Comparison of ENCODE assay signal across 8 cellular contexts in genomic region chr1:89994231-89994804, GRCh38. TPM values are rescaled to one million over a fixed set of nuclear protein-coding genes. Genes with fewer than 3 reads are reported as not detected.
DNase-seq lines count a peak whose midpoint lies in the region; ATAC-seq, FAIRE-seq and TF ChIP-seq lines count a peak whose summit lies in the region.

No MANE protein-coding gene starts in this region.

- peak overlapping the region; percentile 92 to 98 (median 96) for H3K27ac Mint-ChIP-seq in CD14-positive monocyte
- H3K27ac Mint-ChIP-seq in neural progenitor cell = peak overlapping the region; percentile 59

- peak overlapping the region; percentile 70 for H3K4me3 ChIP-seq in PC-9
- peak overlapping the region; percentile 4 to 89 (median 71) for H3K4me3 ChIP-seq in endothelial cell of umbilical vein (replicated peaks in 1 of 3; ENCODE audit: insufficient read depth in 1 of 3, low read depth in 1 of 3, low read length in 3 of 3)
- H3K4me3 ChIP-seq in neural progenitor cell = peak overlapping the region; percentile 96

- H3K9ac ChIP-seq in endothelial cell of umbilical vein (replicated peaks; ENCODE audit: extremely low read depth, insufficient read depth, low read length) (peak overlapping the region; percentile 100), neural progenitor cell (no peak overlapping the region)

- peaks cover 42% of the 10 kb centered on the region for H3F3A ChIP-seq in PC-9 (ENCODE audit: insufficient read depth, low read depth)
- peaks cover 19% of the 10 kb centered on the region for H3F3A ChIP-seq in neural progenitor cell (ENCODE audit: low read depth)

- dilution Hi-C loops in endothelial cell of umbilical vein (cut with MboI; ENCODE audit: extremely low pct_ligation_motif_present, low sequenced_read_pairs) = no loop called here

- H3K4me1 Mint-ChIP-seq in CD14-positive monocyte (peaks cover 28% of the 10 kb centered on the region), neural progenitor cell (peaks cover 47% of the 10 kb centered on the region)

- H3K9me3 ChIP-seq in PC-9 (ENCODE audit: insufficient read depth, low read depth) (no peaks in the 10 kb centered on the region), endothelial cell of umbilical vein (replicated peaks; ENCODE audit: control insufficient read depth, insufficient read depth, low read length) (no peaks in the 10 kb centered on the region), neural progenitor cell (ENCODE audit: low read depth) (no peaks in the 10 kb centered on the region)

- peaks cover 0 to 1% (median 0%) of the 10 kb centered on the region in 7 donors for H3K9me3 Mint-ChIP-seq in CD14-positive monocyte
- no peaks in the 10 kb centered on the region for H3K9me3 Mint-ChIP-seq in neural progenitor cell

- peak overlapping the region; percentile 98 for H3K4me2 ChIP-seq in PC-9
- H3K4me2 ChIP-seq in endothelial cell of umbilical vein (ENCODE audit: insufficient read depth, low read length) = peak overlapping the region; percentile 77
- H3K4me2 ChIP-seq in neural progenitor cell = peak overlapping the region; percentile 93

- FAIRE-seq in endothelial cell of umbilical vein (lab: Jason Lieb, UNC) = no peak

- H3K27me3 ChIP-seq in PC-9 (ENCODE audit: insufficient read depth, low read depth) (no peaks in the 10 kb centered on the region), endothelial cell of umbilical vein (ENCODE audit: control insufficient read depth in 2 of 2, insufficient read depth in 2 of 2, low read length in 2 of 2) (no peaks in the 10 kb centered on the region), neural progenitor cell (no peaks in the 10 kb centered on the region)

- POLR2A ChIA-PET in PC-9 (lab: Charles Lee; ENCODE audit: unreplicated experiment) (interaction anchor here (0.5 to 0.6 kb wide), 2 partner anchors 82 to 171 kb away, joined by 3 to 12 read pairs; no protein-coding TSS in a partner anchor), endothelial cell of umbilical vein (lab: Charles Lee) (interaction anchor here (1.0 kb wide), 1 partner anchor 232 kb away, joined by 3 read pairs; no protein-coding TSS in a partner anchor)

- H3K36me3 Mint-ChIP-seq in CD14-positive monocyte (peaks cover 7 to 12% of the 10 kb centered on the region in 2 donors), neural progenitor cell (peaks cover 11% of the 10 kb centered on the region)

- H3K27me3 Mint-ChIP-seq in CD14-positive monocyte (ENCODE audit: low read depth in 3 of 3) = peaks cover 0 to 4% (median 1%) of the 10 kb centered on the region in 3 donors
- H3K27me3 Mint-ChIP-seq in neural progenitor cell (ENCODE audit: insufficient read depth, low read depth) = peaks cover 5% of the 10 kb centered on the region

- no peak for ATAC-seq in GM18909 (IDR thresholded peaks at IDR 0.05; ENCODE audit: poor library complexity, unreplicated experiment)

- DNase-seq in CD14-positive monocyte (ENCODE audit: low spot score) = no peak
- DNase-seq in PC-9 = no peak
- no peak for DNase-seq in endothelial cell of umbilical vein (ENCODE audit: low read depth, low spot score)
- no peak for DNase-seq in neural progenitor cell (ENCODE audit: low spot score)
- no peak for DNase-seq in COLO668 (lab: John Stamatoyannopoulos, UW; ENCODE audit: unreplicated experiment)
- no peak for DNase-seq in RPMI8226
- DNase-seq in hippocampal formation (lab: John Stamatoyannopoulos, UW) = no peak

- H2AFZ ChIP-seq in PC-9 = peak overlapping the region; percentile 82
- H2AFZ ChIP-seq in endothelial cell of umbilical vein (ENCODE audit: low read depth, low read length) = peak overlapping the region; percentile 70
- peak overlapping the region; percentile 45 for H2AFZ ChIP-seq in neural progenitor cell (replicated peaks)

- peaks cover 2% of the 10 kb centered on the region for H3K9me1 ChIP-seq in endothelial cell of umbilical vein (replicated peaks; ENCODE audit: control insufficient read depth, extremely low read depth, insufficient read depth, low read length)

- no peak for TF ChIP-seq POLR2A in endothelial cell of umbilical vein (IDR thresholded peaks at IDR 0.05; ENCODE audit: low read depth, low read length)

- peaks cover 78% of the 10 kb centered on the region for H3K4me1 ChIP-seq in PC-9 (replicated peaks; ENCODE audit: insufficient read depth)
- peaks cover 19% of the 10 kb centered on the region for H3K4me1 ChIP-seq in endothelial cell of umbilical vein (ENCODE audit: control insufficient read depth, extremely low read depth, insufficient read depth, low read length)
- peaks cover 36% of the 10 kb centered on the region for H3K4me1 ChIP-seq in neural progenitor cell

- no peaks in the 10 kb centered on the region for H3K9me2 ChIP-seq in PC-9 (ENCODE audit: insufficient read depth)

- TF ChIP-seq CTCF in CD14-positive monocyte (IDR thresholded peaks at IDR 0.05) = no peak
- TF ChIP-seq CTCF in PC-9 (conservative IDR thresholded peaks at IDR 0.05) = no peak
- no peak for TF ChIP-seq CTCF in endothelial cell of umbilical vein (IDR thresholded peaks at IDR 0.05; ENCODE audit: extremely low read depth in 1 of 2, insufficient read depth in 1 of 2, low read depth in 1 of 2, low read length in 2 of 2)
- TF ChIP-seq CTCF in neural progenitor cell (IDR thresholded peaks at IDR 0.05) = no peak

- CTCF ChIA-PET in PC-9 (lab: Charles Lee) (no interaction called here), endothelial cell of umbilical vein (lab: Charles Lee) (interaction anchor here (0.5 to 0.9 kb wide), 2 partner anchors 151 to 167 kb away, joined by 3 read pairs; no protein-coding TSS in a partner anchor)

- peaks cover 29% of the 10 kb centered on the region for H3K36me3 ChIP-seq in PC-9 (ENCODE audit: low read depth)
- no peaks in the 10 kb centered on the region for H3K36me3 ChIP-seq in endothelial cell of umbilical vein (ENCODE audit: control insufficient read depth in 2 of 2, extremely low read depth in 1 of 2, insufficient read depth in 2 of 2, low read length in 2 of 2)
- peaks cover 13% of the 10 kb centered on the region for H3K36me3 ChIP-seq in neural progenitor cell

- peak overlapping the region; percentile 95 to 97 for H3K4me3 Mint-ChIP-seq in CD14-positive monocyte
- H3K4me3 Mint-ChIP-seq in neural progenitor cell = peak overlapping the region; percentile 100

- BruUV-seq in PC-9 (replicated peaks; lab: Mats Ljungman, UMichigan) = TSS peak; percentile 68
- BruUV-seq in endothelial cell of umbilical vein (replicated peaks; lab: Mats Ljungman, UMichigan) = TSS peak; percentile 58

- intact Hi-C loops in CD14-positive monocyte (cut with micrococcal nuclease) = loop anchor here (10.0 kb wide), 3 partner anchors 360 to 1010 kb away; partner anchors contain the start of gene LRRC8C (in 2 of the 2)
- intact Hi-C loops in PC-9 (cut with micrococcal nuclease; ENCODE audit: unreplicated experiment) = loop anchor here (10.0 kb wide), 2 partner anchors 360 to 390 kb away; partner anchors contain the start of gene LRRC8C
- intact Hi-C loops in endothelial cell of umbilical vein (cut with micrococcal nuclease) = loop anchor here (2.0 to 5.0 kb wide), 5 partner anchors 152 to 472 kb away; partner anchors contain the start of genes LRRC8B and LRRC8D

- peaks cover 54% of the 10 kb centered on the region for H3K79me2 ChIP-seq in PC-9 (ENCODE audit: low read depth)
- H3K79me2 ChIP-seq in endothelial cell of umbilical vein (ENCODE audit: control insufficient read depth, insufficient read depth, low read length) = peaks cover 43% of the 10 kb centered on the region
- peaks cover 44% of the 10 kb centered on the region for H3K79me2 ChIP-seq in neural progenitor cell (ENCODE audit: low read depth)

- H3K27ac ChIP-seq in PC-9 = peak overlapping the region; percentile 87
- peak overlapping the region; percentile 94 for H3K27ac ChIP-seq in endothelial cell of umbilical vein (ENCODE audit: insufficient read depth, low read depth, low read length)
- no peak overlapping the region for H3K27ac ChIP-seq in neural progenitor cell

- H4K20me1 ChIP-seq in PC-9 (ENCODE audit: insufficient read depth) (peaks cover 35% of the 10 kb centered on the region), endothelial cell of umbilical vein (replicated peaks; ENCODE audit: control insufficient read depth, extremely low read depth, insufficient read depth, low read length) (no peaks in the 10 kb centered on the region), neural progenitor cell (ENCODE audit: low read depth) (peaks cover 40% of the 10 kb centered on the region)

TF ChIP-seq in endothelial cell of umbilical vein, 7 proteins besides CTCF, POLR2A, EP300 and RAD21:
- peak; percentile 50 for TF ChIP-seq JUN (IDR thresholded peaks at IDR 0.05; ENCODE audit: borderline replicate concordance, insufficient read depth, insufficient read length, low read depth)
- TF ChIP-seq MAX (IDR thresholded peaks at IDR 0.05; ENCODE audit: insufficient read depth, insufficient read length) = no peak
- TF ChIP-seq FOS (IDR thresholded peaks at IDR 0.05; ENCODE audit: borderline replicate concordance, insufficient read depth, low read length) = peak; percentile 65
- TF ChIP-seq MYC (IDR thresholded peaks at IDR 0.05; ENCODE audit: low read depth, low read length) = no peak
- TF ChIP-seq EZH2 (IDR thresholded peaks at IDR 0.05; ENCODE audit: borderline replicate concordance, low read depth, low read length, severe bottlenecking) = no peak
- TF ChIP-seq POLR2AphosphoS5 (IDR thresholded peaks at IDR 0.05; ENCODE audit: insufficient read depth, low read depth, low read length) = no peak
- TF ChIP-seq GATA2 (IDR thresholded peaks at IDR 0.05; ENCODE audit: insufficient read depth, insufficient read length, low read depth, low read length) = no peak

RNA-seq across cellular contexts. Expression of gene ZNF326, which starts 0.6 kb away (rescaled TPM):
- polyA plus RNA-seq in CD14-positive monocyte = 1 to 10 TPM; 3.8 to 4.5 TPM
- total RNA-seq in PC-9 (2021) = 23.2 and 26.2 TPM in 2 replicates
- total RNA-seq in endothelial cell of umbilical vein = 29.7 and 29.9 TPM in 2 replicates
- 9.1 and 13.1 TPM in 2 replicates for polyA plus RNA-seq in endothelial cell of umbilical vein
- 9.3 and 9.6 TPM in 2 replicates for polyA plus RNA-seq in endothelial cell of umbilical vein (2011; cell fraction: cytosol; rRNA removed)
- 28.8 and 41.1 TPM in 2 replicates for polyA plus RNA-seq in endothelial cell of umbilical vein (2011; cell fraction: nucleus; rRNA removed)
- polyA plus RNA-seq in endothelial cell of umbilical vein (2012) = 11.3 and 23.8 TPM in 2 replicates
- polyA minus RNA-seq in endothelial cell of umbilical vein = 22.6 and 25.0 TPM in 2 replicates
- polyA minus RNA-seq in endothelial cell of umbilical vein (2011; cell fraction: cytosol; rRNA and poly(A)+ RNA removed) = 8.5 TPM
- polyA minus RNA-seq in endothelial cell of umbilical vein (2011; cell fraction: nucleus; rRNA and poly(A)+ RNA removed) = 62.7 and 74.5 TPM in 2 replicates
- total RNA-seq in neural progenitor cell (ENCODE audit: low replicate concordance) = 33.9 and 45.0 TPM in 2 replicates
